24 cellular contexts compared by ENCODE assay signal in genomic region chr2:53998834-53999233, GRCh38.
"Had no signal": no experiment of that assay in that cellular context is flagged by ENCODE, and none has a peak within 500 bp of the region (broad histone marks: within the 10 kb centered on the region; RNA-seq: fewer than 3 reads in every experiment).

No MANE protein-coding gene starts in this region.

- DNase-seq: effector CD4-positive, alpha-beta T cell; endodermal cell; erythroblast; foreskin melanocyte; hypothalamus; islet precursor cell; left lung; lower lobe of right lung; mesenchymal stem cell; midbrain; naive B cell; nephron progenitor cell; retina; right lobe of liver; stimulated activated CD4-positive, alpha-beta T cell treated with anti-CD3 and anti-CD28 coated beads, Interleukin-1b, Interleukin-23, amount 100 ng/mL, for 48 hours; stimulated activated CD4-positive, alpha-beta T cell treated with anti-CD3 and anti-CD28 coated beads, Interleukin-4, amount 100 ng/mL, for 24 hours; tibial artery; upper lobe of left lung; uterus had no signal

- H3K4me3 ChIP-seq: coronary artery, left lung, lower lobe of right lung, prostate gland, right lobe of liver, tibial artery, upper lobe of left lung, uterus had no signal

- H3K9me3 Mint-ChIP-seq: endodermal cell; naive B cell; nephron progenitor cell; stimulated activated memory B cell treated with anti-CD40 and anti-IgM and Interleukin-4, amounts not matched to agents 10 μg/mL and 1 μg/mL and 100 μg/mL, for 72 hours; stimulated activated naive CD8-positive, alpha-beta T cell treated with anti-CD3 and anti-CD28 coated beads, Interleukin-15, Interleukin-2, amounts not matched to agents 100 ng/mL and 50 ng/mL, for 24 hours had no signal

- H3K9ac ChIP-seq: parathyroid adenoma had no signal

- H3K27me3 Mint-ChIP-seq: naive B cell; stimulated activated memory B cell treated with anti-CD40 and anti-IgM and Interleukin-4, amounts not matched to agents 10 μg/mL and 1 μg/mL and 100 μg/mL, for 72 hours; stimulated activated naive CD8-positive, alpha-beta T cell treated with anti-CD3 and anti-CD28 coated beads, Interleukin-15, Interleukin-2, amounts not matched to agents 100 ng/mL and 50 ng/mL, for 24 hours had no signal

- H3K9me3 ChIP-seq: left lung, lower lobe of right lung, prostate gland, right lobe of liver, tibial artery, upper lobe of left lung, uterus had no signal

- H3K27ac ChIP-seq: coronary artery, left lung, lower lobe of right lung, parathyroid adenoma, prostate gland, right lobe of liver, tibial artery, upper lobe of left lung had no signal

- ATAC-seq: left lung; lower lobe of right lung; right lobe of liver; stimulated activated memory B cell treated with anti-CD40 and anti-IgM and Interleukin-4, amounts not matched to agents 10 μg/mL and 1 μg/mL and 100 μg/mL, for 72 hours had no signal

- H3K36me3 Mint-ChIP-seq: stimulated activated memory B cell treated with anti-CD40 and anti-IgM and Interleukin-4, amounts not matched to agents 10 μg/mL and 1 μg/mL and 100 μg/mL, for 72 hours had no signal

- H3K27me3 ChIP-seq: left lung, right lobe of liver, tibial artery, upper lobe of left lung, uterus had no signal

- H2AFZ ChIP-seq: parathyroid adenoma had no signal

- H3K36me3 ChIP-seq: left lung, lower lobe of right lung, prostate gland, right lobe of liver, tibial artery, upper lobe of left lung, uterus had no signal

- H3K4me1 ChIP-seq: lower lobe of right lung, prostate gland, right lobe of liver, tibial artery, upper lobe of left lung, uterus had no signal

- H3K4me3 Mint-ChIP-seq: endodermal cell; naive B cell; nephron progenitor cell; stimulated activated memory B cell treated with anti-CD40 and anti-IgM and Interleukin-4, amounts not matched to agents 10 μg/mL and 1 μg/mL and 100 μg/mL, for 72 hours; stimulated activated naive CD8-positive, alpha-beta T cell treated with anti-CD3 and anti-CD28 coated beads, Interleukin-15, Interleukin-2, amounts not matched to agents 100 ng/mL and 50 ng/mL, for 24 hours had no signal

- H3K4me1 Mint-ChIP-seq: nephron progenitor cell had no signal

- H3K27ac Mint-ChIP-seq: endodermal cell; nephron progenitor cell; stimulated activated memory B cell treated with anti-CD40 and anti-IgM and Interleukin-4, amounts not matched to agents 10 μg/mL and 1 μg/mL and 100 μg/mL, for 72 hours; stimulated activated naive CD8-positive, alpha-beta T cell treated with anti-CD3 and anti-CD28 coated beads, Interleukin-15, Interleukin-2, amounts not matched to agents 100 ng/mL and 50 ng/mL, for 24 hours had no signal
